ENCODE assay signal across 1 cellular context in genomic region chr11:64729851-64730382, GRCh38.
TF ChIP-seq lines count a peak whose summit lies in the region.

No MANE protein-coding gene starts in this region.

TF ChIP-seq in GM12878, 131 proteins besides CTCF, POLR2A, EP300 and RAD21:
- TF ChIP-seq ASH2L (IDR thresholded peaks at IDR 0.05; ENCODE audit: borderline replicate concordance, low read depth): no peak
- TF ChIP-seq KAT2A (conservative IDR thresholded peaks at IDR 0.05; ENCODE audit: control insufficient read depth, low read depth, low read length): no peak
- no peak for TF ChIP-seq HDAC6 (IDR thresholded peaks at IDR 0.05; ENCODE audit: unreplicated experiment)
- no peak for TF ChIP-seq USF1 (IDR thresholded peaks at IDR 0.05; ENCODE audit: borderline replicate concordance, extremely low read length, insufficient read depth, low read depth, low read length)
- no peak for TF ChIP-seq CEBPZ (IDR thresholded peaks at IDR 0.05; ENCODE audit: low read depth, low read length)
- no peak for TF ChIP-seq JUND (IDR thresholded peaks at IDR 0.05; ENCODE audit: low read depth, low read length)
TF ChIP-seq in GM12878: peak in this region for 0.
